In genomic region chr22:50218996-50219727, GRCh38 we compare ENCODE assay signal across 9 cellular contexts. TPM values are rescaled to one million over a fixed set of nuclear protein-coding genes. Genes with fewer than 3 reads are reported as not detected.
DNase-seq lines count a peak whose midpoint lies in the region; ATAC-seq and TF ChIP-seq lines count a peak whose summit lies in the region.
"Had no signal": no experiment of that assay in that cellular context is flagged by ENCODE, and none has a peak within 500 bp of the region (broad histone marks: within the 10 kb centered on the region; RNA-seq: fewer than 3 reads in every experiment).

No MANE protein-coding gene starts in this region.

- in situ Hi-C loops in brain microvascular endothelial cell (cut with HindIII; ENCODE audit: low pct_ligation_motif_present, low sequenced_read_pairs) = no loop called here

- no peaks in the 10 kb centered on the region for H3K4me1 ChIP-seq in smooth muscle cell (ENCODE audit: low read depth)

- no peaks in the 10 kb centered on the region for H3F3A ChIP-seq in smooth muscle cell (ENCODE audit: low read depth)

- no peak overlapping the region for H3K9ac ChIP-seq in smooth muscle cell (ENCODE audit: low read depth)

- no peak overlapping the region for H3K4me2 ChIP-seq in smooth muscle cell

- peaks cover 48% of the 10 kb centered on the region for H4K20me1 ChIP-seq in smooth muscle cell (ENCODE audit: low read depth)

- no peak for TF ChIP-seq CTCF in brain microvascular endothelial cell (IDR thresholded peaks at IDR 0.05; ENCODE audit: low read depth, low read length, missing control alignments)
- TF ChIP-seq CTCF in smooth muscle cell (IDR thresholded peaks at IDR 0.05; ENCODE audit: borderline replicate concordance, insufficient read depth, poor library complexity, severe bottlenecking) = no peak

- intact Hi-C loops in left colon (cut with DNase I, micrococcal nuclease) = no loop called here

- peak; percentile 92 for ATAC-seq in left colon
- no peak for ATAC-seq in GM21737 (IDR thresholded peaks at IDR 0.05; ENCODE audit: unreplicated experiment)
- no peak for ATAC-seq in GM21786 (IDR thresholded peaks at IDR 0.05; ENCODE audit: unreplicated experiment)

- H3K79me2 ChIP-seq in smooth muscle cell (ENCODE audit: low read depth) = peaks cover 3% of the 10 kb centered on the region

- H3K27ac ChIP-seq in brain microvascular endothelial cell = no peak overlapping the region
- no peak overlapping the region for H3K27ac ChIP-seq in smooth muscle cell (ENCODE audit: low read depth)
- H3K27ac ChIP-seq: neutrophil had no signal

- H2AFZ ChIP-seq in smooth muscle cell (ENCODE audit: low read depth) = no peak overlapping the region

- H3K27me3 ChIP-seq in brain microvascular endothelial cell (replicated peaks) (no peaks in the 10 kb centered on the region), smooth muscle cell (ENCODE audit: low read depth) (no peaks in the 10 kb centered on the region)
- H3K27me3 ChIP-seq: neutrophil had no signal

- DNase-seq in COR-L47 (lab: John Stamatoyannopoulos, UW) = peak; percentile 85
- peak; percentile 74 for DNase-seq in NCI-H1048 (lab: John Stamatoyannopoulos, UW)
- DNase-seq in brain microvascular endothelial cell = peak; percentile 48
- peak; percentile 88 to 89 for DNase-seq in left colon
- DNase-seq in smooth muscle cell (lab: John Stamatoyannopoulos, UW; ENCODE audit: unreplicated experiment) = no peak
- DNase-seq in activated gamma-delta T cell treated with Interleukin-2 at 50 U/mL for 16 hours = no peak

- H3K4me3 ChIP-seq in brain microvascular endothelial cell (ENCODE audit: low read depth, low read length) (no peak overlapping the region), smooth muscle cell (no peak overlapping the region)

- 92% methylated on average over 38 of the region's 42 CpGs for WGBS in smooth muscle cell (ENCODE audit: low lambda C conversion rate)

- H3K9me3 ChIP-seq in smooth muscle cell (replicated peaks; ENCODE audit: low read depth) = no peaks in the 10 kb centered on the region
- H3K9me3 ChIP-seq: neutrophil had no signal

- peaks cover 73% of the 10 kb centered on the region for H3K36me3 ChIP-seq in brain microvascular endothelial cell (replicated peaks)
- H3K36me3 ChIP-seq in smooth muscle cell (ENCODE audit: low read depth) = no peaks in the 10 kb centered on the region

RNA-seq across cellular contexts. Expression of gene SELENOO, which starts 18.4 kb away (rescaled TPM):
- total RNA-seq in left colon (10 to 100 TPM; 21.9 to 29.6 TPM), smooth muscle cell (9.0 and 16.3 TPM in 2 replicates)
- polyA plus RNA-seq in smooth muscle cell = 21.3 and 28.4 TPM in 2 replicates

RNA-seq across cellular contexts. Expression of gene TUBGCP6, which starts 25.7 kb away (rescaled TPM):
- total RNA-seq in left colon = 10 to 100 TPM; 26.3 to 31.6 TPM
- 10.0 and 10.6 TPM in 2 replicates for total RNA-seq in smooth muscle cell
- polyA plus RNA-seq in smooth muscle cell = 22.7 and 26.0 TPM in 2 replicates

RNA-seq across cellular contexts. Expression of gene HDAC10, which starts 31.9 kb away (rescaled TPM):
- total RNA-seq in left colon = 10 to 100 TPM; 48.3 to 49.2 TPM
- total RNA-seq in smooth muscle cell = 5.1 and 9.5 TPM in 2 replicates
- 12.8 and 15.7 TPM in 2 replicates for polyA plus RNA-seq in smooth muscle cell

RNA-seq across cellular contexts. Expression of gene TRABD, which starts 33.4 kb away (rescaled TPM):
- 10 to 100 TPM; 46.4 to 63.5 TPM for total RNA-seq in left colon
- total RNA-seq in smooth muscle cell = 14.0 and 17.8 TPM in 2 replicates
- polyA plus RNA-seq in smooth muscle cell = 56.9 and 58.5 TPM in 2 replicates

RNA-seq across cellular contexts. Expression of gene MAPK12, which starts 42.3 kb away (rescaled TPM):
- total RNA-seq in left colon (1 to 10 TPM; 3.0 to 3.1 TPM), smooth muscle cell (9.5 and 14.9 TPM in 2 replicates)
- 26.2 and 27.8 TPM in 2 replicates for polyA plus RNA-seq in smooth muscle cell

Comparison
In these comparisons a context has a peak if more than half of its experiments do, and no peak if none do; other contexts are left out.
1. DNase-seq: peak in COR-L47 (single experiment), NCI-H1048 (single experiment), brain microvascular endothelial cell (single experiment) and left colon (2 of 2); none in smooth muscle cell (single experiment) and activated gamma-delta T cell treated with Interleukin-2 at 50 U/mL for 16 hours (single experiment).